8 cellular contexts compared by ENCODE assay signal in genomic region chr12:117212563-117213190, GRCh38. TPM values are rescaled to one million over a fixed set of nuclear protein-coding genes. Genes with fewer than 3 reads are reported as not detected.
A peak's percentile ranks its signal among the peaks of the same experiment; 100 is the strongest.
DNase-seq lines count a peak whose midpoint lies in the region; ATAC-seq and TF ChIP-seq lines count a peak whose summit lies in the region.

No MANE protein-coding gene starts in this region.

- H3K4me3 Mint-ChIP-seq in activated T-helper 17 cell treated with anti-CD3 and anti-CD28 coated beads, Interleukin-2, amount 50 U/mL, for 72 hours = no peak overlapping the region

- peaks cover 0 to 4% (median 0%) of the 10 kb centered on the region in 4 donors for H3K4me1 ChIP-seq in tibial nerve

- ATAC-seq in activated T-helper 17 cell treated with anti-CD3 and anti-CD28 coated beads, Interleukin-2, amount 50 U/mL, for 72 hours (replicated peaks) = peak; percentile 64
- ATAC-seq in omental fat pad (ENCODE audit: low FRiP score) (peak; percentile 87), HG02571 (IDR thresholded peaks at IDR 0.05; ENCODE audit: unreplicated experiment) (no peak)

- H3K9me3 Mint-ChIP-seq in activated T-helper 17 cell treated with anti-CD3 and anti-CD28 coated beads, Interleukin-2, amount 50 U/mL, for 72 hours = no peaks in the 10 kb centered on the region

- no peak overlapping the region for H3K27ac Mint-ChIP-seq in activated T-helper 17 cell treated with anti-CD3 and anti-CD28 coated beads, Interleukin-2, amount 50 U/mL, for 72 hours

- no peak overlapping the region for H3K27ac ChIP-seq in tibial nerve

- H3K4me3 ChIP-seq in tibial nerve = no peak overlapping the region

- H3K36me3 ChIP-seq in tibial nerve = no peaks in the 10 kb centered on the region

- DNase-seq in ELR (ENCODE audit: low read depth) (peak; percentile 72), RPMI7951 (ENCODE audit: low read depth) (peak; percentile 62), fibroblast of the conjunctiva (ENCODE audit: low read depth) (peak; percentile 54), omental fat pad (ENCODE audit: low spot score) (peak; percentile 72), tibial nerve (ENCODE audit: low spot score in 2 of 2) (peak; percentile 74 to 94)

- no peaks in the 10 kb centered on the region for H3K4me1 Mint-ChIP-seq in activated T-helper 17 cell treated with anti-CD3 and anti-CD28 coated beads, Interleukin-2, amount 50 U/mL, for 72 hours

- no peaks in the 10 kb centered on the region for H3K36me3 Mint-ChIP-seq in activated T-helper 17 cell treated with anti-CD3 and anti-CD28 coated beads, Interleukin-2, amount 50 U/mL, for 72 hours (ENCODE audit: low read depth)

- H3K9me3 ChIP-seq in tibial nerve = no peaks in the 10 kb centered on the region

- no peak for TF ChIP-seq POLR2A in tibial nerve (IDR thresholded peaks at IDR 0.05)

- peaks cover 0 to 7% of the 10 kb centered on the region in 2 donors for H3K27me3 ChIP-seq in tibial nerve

- TF ChIP-seq EP300 in tibial nerve (IDR thresholded peaks at IDR 0.05) = no peak

- WGBS in tibial nerve, 2 donors = 14 to 17% methylated on average over 7 of the region's 7 CpGs

- TF ChIP-seq CTCF in LNCAP (IDR thresholded peaks at IDR 0.05) (peak; percentile 95), omental fat pad (IDR thresholded peaks at IDR 0.05) (peak in 1 of 3 donors; percentile 57), tibial nerve (IDR thresholded peaks at IDR 0.05) (peak; percentile 73 to 87 (median 83))

- H3K27me3 Mint-ChIP-seq in activated T-helper 17 cell treated with anti-CD3 and anti-CD28 coated beads, Interleukin-2, amount 50 U/mL, for 72 hours = peaks cover 15% of the 10 kb centered on the region

RNA-seq across cellular contexts. Expression of gene FBXO21, which starts 22.4 kb away (rescaled TPM):
- total RNA-seq in RPMI7951 (2014; rRNA removed; shearing (Covaris generic)) = 17.0 and 25.0 TPM in 2 replicates
- total RNA-seq in activated T-helper 17 cell treated with anti-CD3 and anti-CD28 coated beads, Interleukin-2, amount 50 U/mL, for 72 hours = 10 to 100 TPM; 30.1 to 33.9 TPM
- total RNA-seq in omental fat pad (10 to 100 TPM; 45.0 to 74.2 (median 62.2) TPM), tibial nerve (100 to 1,000 TPM in 2 of 4 donors, 10 to 100 TPM in 2; 56.1 to 154 (median 84.6) TPM)
